8 cellular contexts compared by ENCODE assay signal in genomic region chr15:89654847-89655805, GRCh38. TPM values are rescaled to one million over a fixed set of nuclear protein-coding genes. Genes with fewer than 3 reads are reported as not detected.
DNase-seq lines count a peak whose midpoint lies in the region; ATAC-seq lines count a peak whose summit lies in the region.

Gene KIF7, minus strand, starts transcription at chr15:89655467. Its CDS starts 2,537 bp downstream, at chr15:89652930.

- DNase-seq in EH (ENCODE audit: low read depth) (peak; percentile 65), HuH-7 (ENCODE audit: low spot score) (peak; percentile 81), glomerular endothelial cell (ENCODE audit: extremely low read depth, low read depth, low spot score) (no peak), occipital lobe (lab: John Stamatoyannopoulos, UW) (peak; percentile 14)
- DNase-seq in activated CD8-positive, alpha-beta memory T cell treated with anti-CD3 and anti-CD28 coated beads, Interleukin-2, amount 50 U/mL, for 48 hours = peak; percentile 71

- ATAC-seq in HG03565 (IDR thresholded peaks at IDR 0.05; ENCODE audit: unreplicated experiment) (no peak), GM21447 (IDR thresholded peaks at IDR 0.05; ENCODE audit: unreplicated experiment) (no peak), HG02763 (IDR thresholded peaks at IDR 0.05; ENCODE audit: unreplicated experiment) (no peak)

RNA-seq across cellular contexts. Expression of gene KIF7, which starts in this region (rescaled TPM):
- 5.1 and 10.4 TPM in 2 replicates for total RNA-seq in glomerular endothelial cell
- 5.1 TPM for total RNA-seq in occipital lobe
